In the genomic region with DNA sequence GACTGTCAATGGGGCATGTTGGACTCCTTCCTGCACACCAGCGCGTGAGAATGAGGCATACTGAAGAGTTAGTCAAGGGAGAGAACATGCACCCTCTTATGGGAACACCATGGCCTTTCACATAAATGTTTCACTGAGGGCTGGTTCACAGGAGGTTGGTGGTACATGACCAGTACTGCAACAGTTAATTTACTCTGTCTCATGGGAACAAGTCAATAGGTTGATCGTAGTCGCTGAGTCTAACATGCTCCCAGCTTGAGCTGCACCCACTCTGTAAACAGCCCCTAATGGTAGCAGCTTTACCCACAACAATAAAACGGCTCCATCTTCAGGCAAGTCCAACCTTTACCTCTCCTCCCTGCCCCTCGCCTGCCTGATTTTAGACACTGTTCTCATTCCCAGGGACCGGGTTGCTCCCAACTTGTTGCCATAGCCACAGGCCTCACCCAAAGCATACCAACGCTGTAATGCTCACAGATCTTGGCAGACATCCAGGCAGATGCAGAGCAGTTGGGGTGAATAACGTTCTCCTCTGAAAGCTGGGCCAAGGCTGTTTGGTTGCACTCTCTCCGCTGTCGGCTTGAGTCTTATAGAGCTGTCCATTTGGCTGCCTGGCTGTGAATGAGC, we compare ENCODE assay signal across 8 cellular contexts.
A peak's percentile ranks its signal among the peaks of the same experiment; 100 is the strongest.
DNase-seq lines count a peak whose midpoint lies in the region; ATAC-seq and TF ChIP-seq lines count a peak whose summit lies in the region.

No MANE protein-coding gene starts in this region.

- H3K4me1 ChIP-seq in endodermal cell (ENCODE audit: control insufficient read depth, insufficient read depth, low read length) = peaks cover 4% of the 10 kb centered on the region

- H3K4me1 Mint-ChIP-seq in HFFc6 (ENCODE audit: low read depth) (peaks cover 22% of the 10 kb centered on the region), endodermal cell (peaks cover 38% of the 10 kb centered on the region), endothelial cell (ENCODE audit: unreplicated experiment) (peaks cover 28% of the 10 kb centered on the region)
- H3K4me1 Mint-ChIP-seq in CD4-positive, alpha-beta T cell (ENCODE audit: low read depth) = peaks cover 29% of the 10 kb centered on the region

- WGBS in endodermal cell (ENCODE audit: insufficient coverage in 1 of 2, insufficient read length in 1 of 2), 2 experiments = 62 to 77% methylated on average over 6 to 11 of the region's 11 CpGs

- ATAC-seq in CD4-positive, alpha-beta T cell (ENCODE audit: poor library complexity) = no peak

- H3K27me3 Mint-ChIP-seq in HFFc6 (ENCODE audit: insufficient read depth) = peaks cover 3% of the 10 kb centered on the region
- peaks cover 28% of the 10 kb centered on the region for H3K27me3 Mint-ChIP-seq in endodermal cell (ENCODE audit: insufficient read depth)
- H3K27me3 Mint-ChIP-seq in endothelial cell (ENCODE audit: unreplicated experiment) = peaks cover 6% of the 10 kb centered on the region
- H3K27me3 Mint-ChIP-seq in CD4-positive, alpha-beta T cell = no peaks in the 10 kb centered on the region

- DNase-seq in HFFc6 = peak; percentile 95
- peak; percentile 54 for DNase-seq in NCI-H510A treated with DMSO at 0.1 percent for 48 hours (lab: John Stamatoyannopoulos, UW)
- peak; percentile 68 for DNase-seq in endodermal cell
- peak; percentile 85 for DNase-seq in mucosa of gallbladder (ENCODE audit: low spot score)
- no peak for DNase-seq in activated CD4-positive, alpha-beta T cell treated with anti-CD3 and anti-CD28 coated beads for 4 hours
- DNase-seq in endothelial cell (ENCODE audit: low spot score) = no peak
- DNase-seq in stimulated activated CD4-positive, alpha-beta T cell treated with anti-CD3 and anti-CD28 coated beads, Interleukin-4, amount 100 ng/mL, for 24 hours = no peak
- no peak for DNase-seq in CD4-positive, alpha-beta T cell

- H3K4me3 Mint-ChIP-seq in HFFc6 = peak overlapping the region; percentile 66
- no peak overlapping the region for H3K4me3 Mint-ChIP-seq in endodermal cell
- H3K4me3 Mint-ChIP-seq in endothelial cell (ENCODE audit: unreplicated experiment) = no peak overlapping the region
- no peak overlapping the region for H3K4me3 Mint-ChIP-seq in CD4-positive, alpha-beta T cell

- CTCF ChIA-PET in CD4-positive, alpha-beta T cell (lab: Charles Lee) = no interaction called here

- no peaks in the 10 kb centered on the region for H3K9me3 ChIP-seq in endodermal cell (ENCODE audit: control insufficient read depth, low read length)
- H3K9me3 ChIP-seq in CD4-positive, alpha-beta T cell (ENCODE audit: control insufficient read depth, low read length) = no peaks in the 10 kb centered on the region

- no peak overlapping the region for H3K27ac ChIP-seq in endodermal cell (ENCODE audit: low read depth, low read length)
- no peak overlapping the region for H3K27ac ChIP-seq in CD4-positive, alpha-beta T cell (ENCODE audit: low read depth, low read length)

- no peak overlapping the region for H3K9ac ChIP-seq in endodermal cell (ENCODE audit: extremely low read depth, low read length, poor library complexity, severe bottlenecking)

- intact Hi-C loops in CD4-positive, alpha-beta T cell (cut with DNase I, micrococcal nuclease) = no loop called here

- TF ChIP-seq CTCF in HFFc6 (IDR thresholded peaks at IDR 0.05) (peak; percentile 36), endodermal cell (conservative IDR thresholded peaks at IDR 0.05) (peak; percentile 44), endothelial cell (IDR thresholded peaks at IDR 0.05; ENCODE audit: unreplicated experiment) (no peak)
- TF ChIP-seq CTCF in CD4-positive, alpha-beta T cell (IDR thresholded peaks at IDR 0.05) = no peak

- H3K27me3 ChIP-seq in endodermal cell (ENCODE audit: control insufficient read depth, insufficient read depth, low read length, poor library complexity, severe bottlenecking) = peaks cover 23% of the 10 kb centered on the region
- H3K27me3 ChIP-seq in CD4-positive, alpha-beta T cell (ENCODE audit: control insufficient read depth, insufficient read depth, low read length) = no peaks in the 10 kb centered on the region

- H3K4me3 ChIP-seq in endodermal cell (ENCODE audit: low read length) = no peak overlapping the region

- no peaks in the 10 kb centered on the region for H3K36me3 ChIP-seq in endodermal cell (ENCODE audit: control insufficient read depth, insufficient read depth, low read length)

- H3K36me3 Mint-ChIP-seq in HFFc6 (ENCODE audit: low read depth) = no peaks in the 10 kb centered on the region
- no peaks in the 10 kb centered on the region for H3K36me3 Mint-ChIP-seq in endodermal cell (ENCODE audit: low read depth)
- H3K36me3 Mint-ChIP-seq in endothelial cell (ENCODE audit: low read depth, unreplicated experiment) = no peaks in the 10 kb centered on the region
- no peaks in the 10 kb centered on the region for H3K36me3 Mint-ChIP-seq in CD4-positive, alpha-beta T cell (ENCODE audit: low read depth)

- POLR2A ChIA-PET in CD4-positive, alpha-beta T cell (lab: Charles Lee) = no interaction called here

- H3K9me3 Mint-ChIP-seq in HFFc6 (peaks cover 3% of the 10 kb centered on the region; the same call in 1 of the 2 replicates), endodermal cell (no peaks in the 10 kb centered on the region), endothelial cell (ENCODE audit: unreplicated experiment) (no peaks in the 10 kb centered on the region)
- H3K9me3 Mint-ChIP-seq in CD4-positive, alpha-beta T cell = no peaks in the 10 kb centered on the region

- H3K27ac Mint-ChIP-seq in HFFc6 (peak overlapping the region; percentile 82), endodermal cell (no peak overlapping the region), endothelial cell (ENCODE audit: unreplicated experiment) (no peak overlapping the region)
- H3K27ac Mint-ChIP-seq in CD4-positive, alpha-beta T cell = no peak overlapping the region

Comparison
In these comparisons a context has a peak if more than half of its experiments do, and no peak if none do; other contexts are left out.
1. DNase-seq: peak in HFFc6 (single experiment), NCI-H510A treated with DMSO at 0.1 percent for 48 hours (single experiment), endodermal cell (single experiment) and mucosa of gallbladder (single experiment); none in activated CD4-positive, alpha-beta T cell treated with anti-CD3 and anti-CD28 coated beads for 4 hours (0 of 2), endothelial cell (single experiment), stimulated activated CD4-positive, alpha-beta T cell treated with anti-CD3 and anti-CD28 coated beads, Interleukin-4, amount 100 ng/mL, for 24 hours (single experiment) and CD4-positive, alpha-beta T cell (0 of 10).
2. CTCF ChIP-seq: peak in HFFc6 (single experiment) and endodermal cell (single experiment); none in endothelial cell (single experiment) and CD4-positive, alpha-beta T cell (single experiment).